18 cellular contexts compared by ENCODE assay signal in genomic region chr6:128225610-128226009, GRCh38.
DNase-seq lines count a peak whose midpoint lies in the region; ATAC-seq, FAIRE-seq and TF ChIP-seq lines count a peak whose summit lies in the region.
"Had no signal": no experiment of that assay in that cellular context is flagged by ENCODE, and none has a peak within 500 bp of the region (broad histone marks: within the 10 kb centered on the region; RNA-seq: fewer than 3 reads in every experiment).

No MANE protein-coding gene starts in this region.

- H3K36me3 Mint-ChIP-seq in Calu3 (ENCODE audit: insufficient read depth, unreplicated experiment), result peaks cover 22% of the 10 kb centered on the region
- peaks cover 2% of the 10 kb centered on the region for H3K36me3 Mint-ChIP-seq in mesothelial cell of epicardium
- H3K36me3 Mint-ChIP-seq: CD14-positive monocyte; CD4-positive, alpha-beta memory T cell had no signal

- BruUV-seq in Calu3 (replicated peaks; lab: Mats Ljungman, UMichigan), result no TSS peak

- FAIRE-seq in A204.1 (lab: Jason Lieb, UNC) (peak; percentile 83), endometrium (lab: Jason Lieb, UNC) (peak; percentile 65), pancreas (lab: Jason Lieb, UNC) (peak; percentile 43)
- FAIRE-seq: GM12878, GM19239, HTR-8/SVneo had no signal

- H3K27ac Mint-ChIP-seq in Calu3 (ENCODE audit: unreplicated experiment), result peak overlapping the region; percentile 69
- H3K27ac Mint-ChIP-seq in mesothelial cell of epicardium, result no peak overlapping the region
- H3K27ac Mint-ChIP-seq: CD14-positive monocyte; CD4-positive, alpha-beta memory T cell had no signal

- H3K4me1 Mint-ChIP-seq in Calu3 (ENCODE audit: low read depth, unreplicated experiment) (peaks cover 46% of the 10 kb centered on the region), mesothelial cell of epicardium (peaks cover 8% of the 10 kb centered on the region)
- H3K4me1 Mint-ChIP-seq: CD14-positive monocyte had no signal

- CTCF ChIA-PET in Calu3 (lab: Charles Lee), result no interaction called here

- no peaks in the 10 kb centered on the region for H3K27me3 ChIP-seq in pancreas
- H3K27me3 ChIP-seq: BLaER1 had no signal

- no peaks in the 10 kb centered on the region for H3K27me3 Mint-ChIP-seq in Calu3 (ENCODE audit: unreplicated experiment)
- H3K27me3 Mint-ChIP-seq in mesothelial cell of epicardium (ENCODE audit: low read depth), result no peaks in the 10 kb centered on the region

- no peak for TF ChIP-seq CTCF in Calu3 (IDR thresholded peaks at IDR 0.05; ENCODE audit: unreplicated experiment)
- no peak for TF ChIP-seq CTCF in pancreas (IDR thresholded peaks at IDR 0.05)
- TF ChIP-seq CTCF in mesothelial cell of epicardium (IDR thresholded peaks at IDR 0.05; ENCODE audit: unreplicated experiment), result no peak

- no peak overlapping the region for H3K27ac ChIP-seq in pancreas
- H3K27ac ChIP-seq: BLaER1 had no signal

- no peaks in the 10 kb centered on the region for H3K36me3 ChIP-seq in pancreas
- H3K36me3 ChIP-seq: BLaER1, HAP-1 had no signal

- H3K4me1 ChIP-seq in pancreas, result peaks cover 8 to 23% (median 20%) of the 10 kb centered on the region in 3 donors
- H3K4me1 ChIP-seq: BLaER1, HAP-1 had no signal

- H3K9me3 Mint-ChIP-seq in Calu3 (ENCODE audit: low read depth, unreplicated experiment) (no peaks in the 10 kb centered on the region), mesothelial cell of epicardium (no peaks in the 10 kb centered on the region)

- ATAC-seq in pancreas, result no peak
- no peak for ATAC-seq in HG03097 (IDR thresholded peaks at IDR 0.05; ENCODE audit: low FRiP score, unreplicated experiment)
- ATAC-seq: GM12878 had no signal

- intact Hi-C loops in Calu3 (cut with micrococcal nuclease; ENCODE audit: unreplicated experiment), result no loop called here
- intact Hi-C loops in pancreas (cut with DNase I), result no loop called here

- DNase-seq in Calu3 (no peak), pancreas (no peak), A172 (ENCODE audit: low spot score) (no peak), mesothelial cell of epicardium (ENCODE audit: low spot score in 2 of 2, unreplicated experiment in 2 of 2) (no peak)
- DNase-seq: CD4-positive, alpha-beta memory T cell; DMS 273 treated with DMSO at 0.1 percent for 48 hours; DMS53; DND-41; EL had no signal

- no peak overlapping the region for H3K4me3 ChIP-seq in pancreas
- H3K4me3 ChIP-seq: BLaER1, GM12878, HAP-1 had no signal

- H3K4me3 Mint-ChIP-seq in Calu3 (ENCODE audit: low read depth, unreplicated experiment) (no peak overlapping the region), mesothelial cell of epicardium (no peak overlapping the region)
- H3K4me3 Mint-ChIP-seq: CD14-positive monocyte; CD4-positive, alpha-beta memory T cell had no signal

- no peaks in the 10 kb centered on the region for H3K9me3 ChIP-seq in pancreas
- H3K9me3 ChIP-seq: BLaER1, HAP-1 had no signal
